1 cellular context compared by ENCODE assay signal in the genomic region with DNA sequence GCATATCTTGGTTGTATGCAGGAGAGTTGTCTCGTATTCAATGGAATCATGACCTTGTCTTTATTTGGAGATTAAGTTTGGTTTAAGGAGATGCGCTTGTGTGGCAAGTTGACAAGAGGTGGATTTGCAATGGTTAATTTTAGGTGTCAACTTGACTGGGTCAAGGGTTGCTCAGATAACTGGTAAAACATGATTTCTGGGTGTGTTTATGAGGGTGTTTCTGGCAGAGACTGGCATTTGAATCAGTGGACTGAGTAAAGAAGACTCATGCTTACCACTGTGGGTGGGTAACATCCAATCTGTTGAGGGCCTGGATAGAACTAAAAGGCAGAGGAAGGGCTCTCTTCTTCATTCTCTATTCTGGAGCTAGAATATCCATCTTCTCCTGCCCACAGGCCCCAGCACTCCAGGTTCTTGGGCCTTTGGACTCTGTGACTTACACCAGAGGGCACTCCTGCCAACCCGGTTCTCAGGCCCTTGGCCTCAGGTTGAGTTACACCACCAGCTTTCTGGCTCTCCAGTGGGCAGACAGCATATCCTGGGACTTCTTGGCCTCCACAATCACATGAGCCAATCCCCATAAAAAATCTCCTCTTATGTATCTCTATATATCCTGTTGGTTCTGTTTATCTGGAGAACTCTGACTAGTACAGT.
TF ChIP-seq lines count a peak whose summit lies in the region.

No MANE protein-coding gene starts in this region.

TF ChIP-seq in SK-N-SH, 30 proteins besides CTCF, POLR2A, EP300 and RAD21 (continued from another document):
- TF ChIP-seq RFX5 (IDR thresholded peaks at IDR 0.05; ENCODE audit: low read length) (no peak), FOXJ3 (CRISPR knock-in tag; IDR thresholded peaks at IDR 0.05) (no peak), MEF2A (IDR thresholded peaks at IDR 0.05; ENCODE audit: borderline replicate concordance, low read depth) (no peak), SIN3A (IDR thresholded peaks at IDR 0.05; ENCODE audit: borderline replicate concordance, low read depth, low read length) (no peak), GATA2 (CRISPR knock-in tag; IDR thresholded peaks at IDR 0.05) (no peak), CHD2 (IDR thresholded peaks at IDR 0.05; ENCODE audit: low read length, partially characterized antibody) (no peak)
- TF ChIP-seq, protein P1, sequence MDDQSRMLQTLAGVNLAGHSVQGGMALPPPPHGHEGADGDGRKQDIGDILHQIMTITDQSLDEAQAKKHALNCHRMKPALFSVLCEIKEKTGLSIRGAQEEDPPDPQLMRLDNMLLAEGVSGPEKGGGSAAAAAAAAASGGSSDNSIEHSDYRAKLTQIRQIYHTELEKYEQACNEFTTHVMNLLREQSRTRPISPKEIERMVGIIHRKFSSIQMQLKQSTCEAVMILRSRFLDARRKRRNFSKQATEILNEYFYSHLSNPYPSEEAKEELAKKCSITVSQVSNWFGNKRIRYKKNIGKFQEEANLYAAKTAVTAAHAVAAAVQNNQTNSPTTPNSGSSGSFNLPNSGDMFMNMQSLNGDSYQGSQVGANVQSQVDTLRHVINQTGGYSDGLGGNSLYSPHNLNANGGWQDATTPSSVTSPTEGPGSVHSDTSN (IDR thresholded peaks at IDR 0.05) = no peak
